Comparison of ENCODE assay signal across 8 cellular contexts in the genomic region with DNA sequence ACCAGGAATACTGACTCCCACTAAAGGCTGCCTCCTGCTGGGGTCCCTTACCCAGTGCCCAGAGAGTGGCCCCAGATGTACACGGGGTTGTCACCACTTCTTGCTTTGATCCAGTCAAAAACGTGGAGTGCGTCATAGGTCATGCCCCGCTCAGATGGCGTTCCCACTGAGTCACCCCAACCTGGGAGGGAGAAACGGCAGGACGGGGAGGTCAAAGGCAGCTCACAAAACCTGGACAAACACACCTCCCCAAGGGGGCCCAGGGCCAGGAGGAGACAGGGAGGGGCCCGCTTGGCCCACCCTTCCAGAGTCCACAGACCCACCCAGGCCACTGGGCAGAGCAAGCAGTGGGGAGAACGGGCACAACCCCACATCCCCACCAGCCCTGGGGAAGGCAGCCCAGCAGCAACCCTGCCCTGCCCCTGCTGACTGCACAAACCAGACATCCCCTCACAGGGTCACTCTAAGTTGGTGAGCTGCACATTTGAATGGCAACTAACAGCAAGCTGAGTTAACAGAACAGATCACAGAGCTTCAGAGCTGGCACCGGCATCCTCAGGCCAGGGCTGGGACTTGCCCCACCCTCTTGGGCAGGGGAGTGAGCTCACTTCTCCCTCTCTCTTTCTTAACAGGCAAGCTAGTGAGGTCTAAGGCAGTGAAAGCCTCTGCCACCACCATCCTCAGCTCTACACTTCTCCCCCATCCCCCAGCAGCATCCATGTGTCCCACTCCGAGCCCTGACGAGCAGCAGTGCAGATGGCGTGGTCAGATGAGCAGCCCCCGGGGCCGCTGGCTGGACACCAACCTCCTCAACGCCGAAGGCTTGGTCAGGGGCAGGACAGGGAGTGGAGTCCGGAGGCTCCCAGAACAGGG.
A peak's percentile ranks its signal among the peaks of the same experiment; 100 is the strongest.
DNase-seq lines count a peak whose midpoint lies in the region; ATAC-seq and TF ChIP-seq lines count a peak whose summit lies in the region.

No MANE protein-coding gene starts in this region.

- H3K4me3 ChIP-seq in body of pancreas (no peak overlapping the region), thymus (ENCODE audit: low read length) (no peak overlapping the region)

- WGBS in body of pancreas, 2 donors, result 86% methylated on average over 10 to 18 of the region's 18 CpGs
- WGBS in thymus, result 97% methylated on average over 18 of the region's 18 CpGs

- no peak for TF ChIP-seq POLR2A in body of pancreas (IDR thresholded peaks at IDR 0.05)

- intact Hi-C loops in body of pancreas (cut with DNase I), result no loop called here

- H3K27ac ChIP-seq in body of pancreas, result peak overlapping the region; percentile 30 to 60 (median 50)
- H3K27ac ChIP-seq in layer of hippocampus (ENCODE audit: low read depth, low read length), result peak overlapping the region; percentile 52
- H3K27ac ChIP-seq in thymus (ENCODE audit: low read depth), result peak overlapping the region; percentile 50

- ATAC-seq in body of pancreas (peak; percentile 26), GM19467 (IDR thresholded peaks at IDR 0.05; ENCODE audit: unreplicated experiment) (no peak)

- DNase-seq in EH (ENCODE audit: low read depth), result peak; percentile 92
- peak; percentile 27 for DNase-seq in MV-4-11 (lab: John Stamatoyannopoulos, UW)
- peak in 2 of 4 donors; percentile 9 to 63 for DNase-seq in body of pancreas
- DNase-seq in DMS114 treated with DMSO at 0.1 percent for 48 hours (lab: John Stamatoyannopoulos, UW; ENCODE audit: unreplicated experiment), result no peak
- no peak for DNase-seq in NCI-H524 (lab: John Stamatoyannopoulos, UW)

- peaks cover 0 to 3% of the 10 kb centered on the region in 2 donors for H3K36me3 ChIP-seq in body of pancreas (replicated peaks in 1 of 2; ENCODE audit: insufficient read depth in 1 of 2, low read depth in 2 of 2)
- H3K36me3 ChIP-seq in thymus (ENCODE audit: control insufficient read depth, insufficient read depth), result peaks cover 8% of the 10 kb centered on the region

- no peaks in the 10 kb centered on the region for H3K27me3 ChIP-seq in body of pancreas
- no peaks in the 10 kb centered on the region for H3K27me3 ChIP-seq in layer of hippocampus (ENCODE audit: control insufficient read depth, insufficient read depth, low read length)
- no peaks in the 10 kb centered on the region for H3K27me3 ChIP-seq in thymus (ENCODE audit: control insufficient read depth, insufficient read depth)

- no peak for TF ChIP-seq CTCF in body of pancreas (IDR thresholded peaks at IDR 0.05)

- peaks cover 16% of the 10 kb centered on the region for H3K4me1 ChIP-seq in body of pancreas
- peaks cover 12% of the 10 kb centered on the region for H3K4me1 ChIP-seq in thymus (ENCODE audit: control insufficient read depth, insufficient read depth, low read length)

- H3K9me3 ChIP-seq in body of pancreas, result no peaks in the 10 kb centered on the region
- H3K9me3 ChIP-seq in thymus (ENCODE audit: control insufficient read depth), result no peaks in the 10 kb centered on the region

Comparison
In these comparisons a context has a peak if more than half of its experiments do, and no peak if none do; other contexts are left out.
1. DNase-seq: peak in EH (single experiment) and MV-4-11 (single experiment); none in DMS114 treated with DMSO at 0.1 percent for 48 hours (single experiment) and NCI-H524 (0 of 2).
2. Peak in every context shown above with its lines, with median percentiles within 50 percentile points of each other: H3K27ac ChIP-seq.